ENCODE assay signal across 11 cellular contexts in the genomic region with DNA sequence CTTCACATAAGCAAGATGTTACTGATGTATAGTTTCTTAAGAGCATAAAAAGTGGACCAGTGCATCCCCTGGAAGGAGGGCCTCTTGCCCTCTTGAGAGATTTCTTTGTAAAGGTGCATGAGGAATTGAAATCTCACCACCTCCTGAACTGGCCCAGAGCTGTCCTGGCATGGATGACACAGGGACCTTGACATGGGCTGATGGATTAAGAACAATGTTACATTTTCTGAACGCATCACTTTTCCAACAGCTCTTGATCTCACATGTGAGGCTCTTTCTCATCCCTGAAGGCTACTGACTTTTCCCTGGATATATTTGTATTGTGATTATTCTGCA.
A peak's percentile ranks its signal among the peaks of the same experiment; 100 is the strongest.
DNase-seq lines count a peak whose midpoint lies in the region; ATAC-seq and TF ChIP-seq lines count a peak whose summit lies in the region.
"Had no signal": no experiment of that assay in that cellular context is flagged by ENCODE, and none has a peak within 500 bp of the region (broad histone marks: within the 10 kb centered on the region; RNA-seq: fewer than 3 reads in every experiment).

No MANE protein-coding gene starts in this region.

- TF ChIP-seq RAD21 in HCT116 (IDR thresholded peaks at IDR 0.05; ENCODE audit: low read depth): no peak

- BruUV-seq in HCT116 (replicated peaks; lab: Mats Ljungman, UMichigan): no TSS peak
- no TSS peak for BruUV-seq in Calu3 (replicated peaks; lab: Mats Ljungman, UMichigan)

- no peak overlapping the region for H3K27ac Mint-ChIP-seq in Calu3 (ENCODE audit: unreplicated experiment)

- H3K9me3 Mint-ChIP-seq in Calu3 (ENCODE audit: low read depth, unreplicated experiment): no peaks in the 10 kb centered on the region

- no peak overlapping the region for H3K4me2 ChIP-seq in HCT116 (ENCODE audit: low read length)

- H3K27ac ChIP-seq in C4-2B: no peak overlapping the region
- H3K27ac ChIP-seq in HCT116 (ENCODE audit: low read depth, low read length): no peak overlapping the region
- H3K27ac ChIP-seq in VCaP: no peak overlapping the region

- no peak for TF ChIP-seq POLR2A in HCT116 (IDR thresholded peaks at IDR 0.05; ENCODE audit: borderline replicate concordance, extremely low read depth, insufficient read depth, insufficient read length)

- peaks cover 41% of the 10 kb centered on the region for H3K27me3 Mint-ChIP-seq in Calu3 (ENCODE audit: unreplicated experiment)

- DNase-seq in HCT116 (ENCODE audit: low read depth, low spot score) (no peak), omental fat pad (ENCODE audit: low spot score) (no peak), kidney tubule cell (ENCODE audit: low spot score) (no peak), Calu3 (no peak)
- DNase-seq: BE2C; DMS153; NCI-H1417 treated with DMSO at 0.1 percent for 48 hours; NK-92 treated with Interleukin-12 subunit alpha and Interleukin-12 subunit beta, amount 100 ng/mL, for 24 hours had no signal

- RAD21 ChIA-PET in HCT116 (lab: Charles Lee; ENCODE audit: low non-redundant PET in 1 of 2, low total read pairs in 2 of 2, uncharacterized antibody in 2 of 2, unreplicated experiment in 2 of 2): no interaction called here

- no peaks in the 10 kb centered on the region for H3K79me2 ChIP-seq in HCT116 (ENCODE audit: insufficient read depth, low read length)

- H3K4me1 Mint-ChIP-seq in Calu3 (ENCODE audit: low read depth, unreplicated experiment): no peaks in the 10 kb centered on the region

- H3K27me3 ChIP-seq in HCT116 (ENCODE audit: insufficient read depth, low read length): 0 out of 2 replicates have a peak, but pooled peaks cover 3% of the 10 kb centered on the region
- H3K27me3 ChIP-seq: BE2C had no signal

- 0 out of 4 replicates have a peak, but pooled peaks cover 0 to 3% of the 10 kb centered on the region in 2 experiments for H3K9me3 ChIP-seq in HCT116 (ENCODE audit: control insufficient read depth in 1 of 2, insufficient read depth in 1 of 2, low read depth in 1 of 2, low read length in 2 of 2)
- H3K9me3 ChIP-seq: BE2C had no signal

- no peaks in the 10 kb centered on the region for H3K36me3 ChIP-seq in HCT116 (ENCODE audit: control insufficient read depth in 1 of 2, insufficient read depth in 2 of 2, low read length in 2 of 2)
- H3K36me3 ChIP-seq: BE2C had no signal

- H4K20me1 ChIP-seq in HCT116 (ENCODE audit: insufficient read depth): no peaks in the 10 kb centered on the region; the same call in 1 of the 2 replicates

- intact Hi-C loops in HCT116 (cut with micrococcal nuclease) (loop anchor here (1.0 to 2.0 kb wide), 3 partner anchors 270 to 572 kb away; a partner anchor contains a TSS), Calu3 (cut with micrococcal nuclease; ENCODE audit: unreplicated experiment) (loop anchor here (5.0 to 10.0 kb wide), 2 partner anchors 270 to 568 kb away; no protein-coding TSS in a partner anchor)

- no peak overlapping the region for H3K9ac ChIP-seq in HCT116 (ENCODE audit: low read length)

- H3K4me3 Mint-ChIP-seq in Calu3 (ENCODE audit: low read depth, unreplicated experiment): no peak overlapping the region

- H3K9me2 ChIP-seq in HCT116 (ENCODE audit: insufficient read depth): no peaks in the 10 kb centered on the region

- TF ChIP-seq CTCF in C4-2B (conservative IDR thresholded peaks at IDR 0.05) (peak; percentile 61), HCT116 (IDR thresholded peaks at IDR 0.05 in 2 of 3, conservative IDR thresholded peaks at IDR 0.05 in 1 of 3; ENCODE audit: borderline replicate concordance in 1 of 3, insufficient read depth in 1 of 3, low read depth in 2 of 3, low read length in 2 of 3) (no peak), VCaP (conservative IDR thresholded peaks at IDR 0.05) (peak; percentile 61), omental fat pad (IDR thresholded peaks at IDR 0.05) (no peak), Calu3 (IDR thresholded peaks at IDR 0.05; ENCODE audit: unreplicated experiment) (no peak)

- no peaks in the 10 kb centered on the region for H3K4me1 ChIP-seq in HCT116 (ENCODE audit: control insufficient read depth in 1 of 2, insufficient read depth in 2 of 2, low read length in 2 of 2)
- H3K4me1 ChIP-seq: BE2C had no signal

- POLR2A ChIA-PET in HCT116 (lab: Charles Lee): no interaction called here

- CTCF ChIA-PET in HCT116 (lab: Charles Lee): interaction anchor here (0.6 to 1.6 kb wide), 2 partner anchors 48 to 269 kb away, joined by 3 to 7 read pairs; no protein-coding TSS in a partner anchor
- CTCF ChIA-PET in Calu3 (lab: Charles Lee): interaction anchor here (0.6 to 1.0 kb wide), 2 partner anchors 11 to 269 kb away, joined by 3 to 5 read pairs; no protein-coding TSS in a partner anchor

- no peak overlapping the region for H2AFZ ChIP-seq in HCT116 (ENCODE audit: low read depth, low read length, poor library complexity, severe bottlenecking)

- H3K36me3 Mint-ChIP-seq in Calu3 (ENCODE audit: insufficient read depth, unreplicated experiment): no peaks in the 10 kb centered on the region

- ATAC-seq in HCT116 (peak; percentile 32; the same call in 1 of the 2 replicates), omental fat pad (ENCODE audit: low FRiP score) (peak; percentile 21), GM18520 (IDR thresholded peaks at IDR 0.05; ENCODE audit: unreplicated experiment) (no peak)

- H3K4me3 ChIP-seq in HCT116 (replicated peaks in 1 of 2; ENCODE audit: low read depth in 1 of 2, low read length in 2 of 2): no peak overlapping the region

TF ChIP-seq in HCT116, 20 proteins besides CTCF, POLR2A, EP300 and RAD21:
- TF ChIP-seq EGR1 (IDR thresholded peaks at IDR 0.05; ENCODE audit: low read depth) (no peak), ZFX (IDR thresholded peaks at IDR 0.05) (no peak), EZH2phosphoT487 (IDR thresholded peaks at IDR 0.05; ENCODE audit: borderline replicate concordance) (no peak), CEBPB (IDR thresholded peaks at IDR 0.05; ENCODE audit: low read depth) (no peak), FOSL1 (IDR thresholded peaks at IDR 0.05; ENCODE audit: low read depth) (no peak), TCF7L2 (IDR thresholded peaks at IDR 0.05; ENCODE audit: borderline replicate concordance, extremely low read depth, insufficient read depth, insufficient read length) (no peak), CBX3 (IDR thresholded peaks at IDR 0.05; ENCODE audit: low read depth) (no peak), POLR2AphosphoS5 (IDR thresholded peaks at IDR 0.05; ENCODE audit: low read depth, low read length) (no peak), EZH2 (IDR thresholded peaks at IDR 0.05) (no peak)
- TF ChIP-seq, protein P1, sequence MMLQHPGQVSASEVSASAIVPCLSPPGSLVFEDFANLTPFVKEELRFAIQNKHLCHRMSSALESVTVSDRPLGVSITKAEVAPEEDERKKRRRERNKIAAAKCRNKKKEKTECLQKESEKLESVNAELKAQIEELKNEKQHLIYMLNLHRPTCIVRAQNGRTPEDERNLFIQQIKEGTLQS (IDR thresholded peaks at IDR 0.05): no peak

Comparison
In these comparisons a context has a peak if more than half of its experiments do, and no peak if none do; other contexts are left out.
1. CTCF ChIP-seq: peak in C4-2B (single experiment) and VCaP (single experiment); none in HCT116 (0 of 3), omental fat pad (0 of 3) and Calu3 (single experiment).